7 cellular contexts compared by ENCODE assay signal in genomic region chr2:219175928-219176817, GRCh38. TPM values are rescaled to one million over a fixed set of nuclear protein-coding genes. Genes with fewer than 3 reads are reported as not detected.
A peak's percentile ranks its signal among the peaks of the same experiment; 100 is the strongest.
DNase-seq lines count a peak whose midpoint lies in the region; ATAC-seq and TF ChIP-seq lines count a peak whose summit lies in the region.

No MANE protein-coding gene starts in this region.

- peaks cover 52% of the 10 kb centered on the region for H3K36me3 Mint-ChIP-seq in activated CD4-positive, alpha-beta T cell treated with anti-CD3 and anti-CD28 coated beads, Interleukin-2, amount 10 ng/mL, durations not matched to agents 7 days and 5 days (ENCODE audit: low read depth)

- peak overlapping the region; percentile 88 for H3K27ac Mint-ChIP-seq in activated CD4-positive, alpha-beta T cell treated with anti-CD3 and anti-CD28 coated beads, Interleukin-2, amount 10 ng/mL, durations not matched to agents 7 days and 5 days

- H3K27me3 Mint-ChIP-seq in activated CD4-positive, alpha-beta T cell treated with anti-CD3 and anti-CD28 coated beads, Interleukin-2, amount 10 ng/mL, durations not matched to agents 7 days and 5 days: no peaks in the 10 kb centered on the region

- H3K4me2 ChIP-seq in Karpas-422 (ENCODE audit: low read depth, low read length, poor library complexity, severe bottlenecking): peak overlapping the region; percentile 92

- intact Hi-C loops in tibial artery (cut with DNase I; ENCODE audit: low total_unique reads): loop anchor here (5.0 to 10.0 kb wide), 2 partner anchors 41 to 209 kb away; partner anchors contain the start of genes ABCB6 and DNPEP

- H3K36me3 ChIP-seq in Karpas-422 (ENCODE audit: insufficient read depth, low read length) (peaks cover 17% of the 10 kb centered on the region; the same call in 1 of the 2 replicates), esophagus (ENCODE audit: control insufficient read depth in 2 of 2, insufficient read depth in 2 of 2, low read length in 1 of 2) (peaks cover under 1 to 31% of the 10 kb centered on the region in 2 donors), muscle layer of colon (ENCODE audit: insufficient read depth, low read length) (peaks cover 50% of the 10 kb centered on the region), tibial artery (peaks cover 40 to 57% (median 55%) of the 10 kb centered on the region in 3 donors)

- POLR2A ChIA-PET in activated CD4-positive, alpha-beta T cell treated with anti-CD3 and anti-CD28 coated beads, Interleukin-2, amount 10 ng/mL, durations not matched to agents 7 days and 5 days (lab: Charles Lee): interaction anchor here (0.6 to 0.7 kb wide), 2 partner anchors 36 to 119 kb away, joined by 3 to 4 read pairs; no protein-coding TSS in a partner anchor

- peaks cover 58% of the 10 kb centered on the region for H3K4me1 Mint-ChIP-seq in activated CD4-positive, alpha-beta T cell treated with anti-CD3 and anti-CD28 coated beads, Interleukin-2, amount 10 ng/mL, durations not matched to agents 7 days and 5 days

- DNase-seq in GM10266 (ENCODE audit: extremely low spot score): peak; percentile 34
- peak; percentile 84 for DNase-seq in Karpas-422
- DNase-seq in activated CD4-positive, alpha-beta T cell treated with anti-CD3 and anti-CD28 coated beads, Interleukin-2, amount 10 ng/mL, durations not matched to agents 7 days and 5 days: peak; percentile 29
- peak; percentile 69 to 79 for DNase-seq in tibial artery

- no peaks in the 10 kb centered on the region for H3K9me2 ChIP-seq in Karpas-422 (replicated peaks; ENCODE audit: insufficient read depth, low read length)

- CTCF ChIA-PET in activated CD4-positive, alpha-beta T cell treated with anti-CD3 and anti-CD28 coated beads, Interleukin-2, amount 10 ng/mL, durations not matched to agents 7 days and 5 days (lab: Charles Lee): interaction anchor here (0.6 to 6.7 kb wide), 21 partner anchors 10 to 226 kb away, joined by 3 to 37 read pairs (median 4); partner anchors contain the start of genes ABCB6, ANKZF1, ATG9A and DNAJB2

- no peaks in the 10 kb centered on the region for H3K9me3 Mint-ChIP-seq in activated CD4-positive, alpha-beta T cell treated with anti-CD3 and anti-CD28 coated beads, Interleukin-2, amount 10 ng/mL, durations not matched to agents 7 days and 5 days

- H2AFZ ChIP-seq in Karpas-422 (ENCODE audit: low read length): peak overlapping the region; percentile 54; the same call in 1 of the 2 replicates

- no peaks in the 10 kb centered on the region for H3K27me3 ChIP-seq in Karpas-422 (ENCODE audit: low read length)
- no peaks in the 10 kb centered on the region for H3K27me3 ChIP-seq in esophagus (ENCODE audit: control insufficient read depth in 1 of 2, insufficient read depth in 2 of 2, low read length in 2 of 2)
- no peaks in the 10 kb centered on the region for H3K27me3 ChIP-seq in muscle layer of colon (ENCODE audit: control insufficient read depth in 1 of 2, insufficient read depth in 2 of 2, low read length in 2 of 2)
- H3K27me3 ChIP-seq in tibial artery: no peaks in the 10 kb centered on the region

- H3K4me3 Mint-ChIP-seq in activated CD4-positive, alpha-beta T cell treated with anti-CD3 and anti-CD28 coated beads, Interleukin-2, amount 10 ng/mL, durations not matched to agents 7 days and 5 days: peak overlapping the region; percentile 87

- peaks cover 39% of the 10 kb centered on the region for H3K79me2 ChIP-seq in Karpas-422 (ENCODE audit: low read length)

- H3K9ac ChIP-seq in Karpas-422 (ENCODE audit: low read length): peak overlapping the region; percentile 98
- peak overlapping the region; percentile 52 for H3K9ac ChIP-seq in muscle layer of colon (ENCODE audit: low read length)

- TF ChIP-seq CTCF in GM10266 (IDR thresholded peaks at IDR 0.05; ENCODE audit: control insufficient read depth, insufficient read depth, low read depth, missing control alignments): no peak
- TF ChIP-seq CTCF in tibial artery (IDR thresholded peaks at IDR 0.05): no peak

- peak; percentile 39 for ATAC-seq in GM21786 (IDR thresholded peaks at IDR 0.05; ENCODE audit: unreplicated experiment)

- H3K9me3 ChIP-seq in Karpas-422 (ENCODE audit: low read length) (no peaks in the 10 kb centered on the region), esophagus (ENCODE audit: control insufficient read depth in 2 of 2, insufficient read depth in 1 of 2, low read depth in 1 of 2, low read length in 1 of 2) (no peaks in the 10 kb centered on the region), muscle layer of colon (ENCODE audit: low read length) (no peaks in the 10 kb centered on the region), tibial artery (no peaks in the 10 kb centered on the region)

- H3K4me3 ChIP-seq in Karpas-422 (ENCODE audit: low read length) (peak overlapping the region; percentile 81), esophagus (ENCODE audit: low read depth in 1 of 2, low read length in 2 of 2) (peak overlapping the region; percentile 80 to 88), muscle layer of colon (ENCODE audit: low read depth in 1 of 2, low read length in 2 of 2) (peak overlapping the region; percentile 69 to 87), tibial artery (peak overlapping the region; percentile 87 to 90)

- WGBS in esophagus, 2 donors: 2 to 3% methylated on average over 41 to 45 of the region's 45 CpGs

- H3K27ac ChIP-seq in Karpas-422 (ENCODE audit: low read length) (peak overlapping the region; percentile 88), esophagus (ENCODE audit: low read depth in 2 of 2, low read length in 1 of 2) (peak overlapping the region; percentile 99), muscle layer of colon (ENCODE audit: low read depth, low read length) (peak overlapping the region; percentile 89), tibial artery (peak overlapping the region; percentile 98)

- H4K20me1 ChIP-seq in Karpas-422 (ENCODE audit: insufficient read depth, low read depth, low read length): no peaks in the 10 kb centered on the region

- H3K4me1 ChIP-seq in Karpas-422 (ENCODE audit: low read length) (peaks cover 22% of the 10 kb centered on the region), esophagus (ENCODE audit: control insufficient read depth in 2 of 2, insufficient read depth in 2 of 2, low read length in 1 of 2) (peaks cover 0 to 11% of the 10 kb centered on the region in 2 donors), muscle layer of colon (ENCODE audit: insufficient read depth, low read length) (peaks cover 37% of the 10 kb centered on the region), tibial artery (peaks cover 4 to 40% (median 37%) of the 10 kb centered on the region in 4 donors)

RNA-seq across cellular contexts. Expression of gene CNPPD1, which starts 0.6 kb away (rescaled TPM):
- total RNA-seq in Karpas-422 (2014; rRNA removed; shearing (Covaris generic); ENCODE audit: low replicate concordance): 38.7 and 64.8 TPM in 2 replicates
- total RNA-seq in activated CD4-positive, alpha-beta T cell treated with anti-CD3 and anti-CD28 coated beads, Interleukin-2, amount 10 ng/mL, durations not matched to agents 7 days and 5 days: 10 to 100 TPM; 79.6 to 79.8 TPM
- polyA plus RNA-seq in esophagus: 10 to 100 TPM; 39.5 to 50.6 TPM

RNA-seq across cellular contexts. Expression of gene RETREG2, which starts 1.9 kb away (rescaled TPM):
- total RNA-seq in Karpas-422 (2014; rRNA removed; shearing (Covaris generic); ENCODE audit: low replicate concordance): 61.1 and 93.8 TPM in 2 replicates
- total RNA-seq in activated CD4-positive, alpha-beta T cell treated with anti-CD3 and anti-CD28 coated beads, Interleukin-2, amount 10 ng/mL, durations not matched to agents 7 days and 5 days: 100 to 1,000 TPM in 1 of 2 experiments, 10 to 100 TPM in 1; 95.1 to 102 TPM
- 10 to 100 TPM; 28.4 to 38.6 TPM for polyA plus RNA-seq in esophagus

RNA-seq across cellular contexts. Expression of gene SLC23A3, which starts 6.3 kb away (rescaled TPM):
- total RNA-seq in Karpas-422 (2014; rRNA removed; shearing (Covaris generic); ENCODE audit: low replicate concordance): 2.7 and 3.5 TPM in 2 replicates
- total RNA-seq in activated CD4-positive, alpha-beta T cell treated with anti-CD3 and anti-CD28 coated beads, Interleukin-2, amount 10 ng/mL, durations not matched to agents 7 days and 5 days: 1 to 10 TPM; 2.3 to 2.8 TPM
- polyA plus RNA-seq in esophagus: 1 to 10 TPM; 1.2 to 3.4 TPM

RNA-seq across cellular contexts. Expression of gene NHEJ1, which starts 15.6 kb away (rescaled TPM):
- 10.4 and 21.5 TPM in 2 replicates for total RNA-seq in Karpas-422 (2014; rRNA removed; shearing (Covaris generic); ENCODE audit: low replicate concordance)
- 10 to 100 TPM; 18.1 to 20.3 TPM for total RNA-seq in activated CD4-positive, alpha-beta T cell treated with anti-CD3 and anti-CD28 coated beads, Interleukin-2, amount 10 ng/mL, durations not matched to agents 7 days and 5 days
- polyA plus RNA-seq in esophagus: 1 to 10 TPM; 4.4 to 5.9 TPM

RNA-seq across cellular contexts. Expression of gene ZFAND2B, which starts 30.4 kb away (rescaled TPM):
- total RNA-seq in Karpas-422 (2014; rRNA removed; shearing (Covaris generic); ENCODE audit: low replicate concordance): 28.0 and 37.6 TPM in 2 replicates
- 10 to 100 TPM; 49.1 to 60.2 TPM for total RNA-seq in activated CD4-positive, alpha-beta T cell treated with anti-CD3 and anti-CD28 coated beads, Interleukin-2, amount 10 ng/mL, durations not matched to agents 7 days and 5 days
- 10 to 100 TPM; 45.2 to 53.6 TPM for polyA plus RNA-seq in esophagus

Comparison
In these comparisons a context has a peak if more than half of its experiments do, and no peak if none do; other contexts are left out.
1. Peak in every context shown above with its lines: DNase-seq, ATAC-seq, H3K4me3 ChIP-seq and H3K27ac ChIP-seq.
2. DNase-seq: peak in every context shown above with its lines; median percentile 84 in Karpas-422; 74 in tibial artery; 34 in GM10266; 29 in activated CD4-positive, alpha-beta T cell treated with anti-CD3 and anti-CD28 coated beads, Interleukin-2, amount 10 ng/mL, durations not matched to agents 7 days and 5 days.